ENCODE assay signal across 8 cellular contexts in genomic region chr12:57764662-57765002, GRCh38. TPM values are rescaled to one million over a fixed set of nuclear protein-coding genes. Genes with fewer than 3 reads are reported as not detected.
DNase-seq lines count a peak whose midpoint lies in the region; ATAC-seq and TF ChIP-seq lines count a peak whose summit lies in the region.

No MANE protein-coding gene starts in this region.

- H3K27me3 Mint-ChIP-seq in activated CD8-positive, alpha-beta memory T cell treated with anti-CD3 and anti-CD28 coated beads, Interleukin-2, amount 10 ng/mL, durations not matched to agents 7 days and 5 days, result peaks cover 15% of the 10 kb centered on the region

- TF ChIP-seq CTCF in RWPE1 (conservative IDR thresholded peaks at IDR 0.05; ENCODE audit: low read depth), result no peak
- no peak for TF ChIP-seq CTCF in foreskin keratinocyte (conservative IDR thresholded peaks at IDR 0.05)

- H3K27me3 ChIP-seq in foreskin keratinocyte, result no peaks in the 10 kb centered on the region

- CTCF ChIA-PET in activated CD8-positive, alpha-beta memory T cell treated with anti-CD3 and anti-CD28 coated beads, Interleukin-2, amount 10 ng/mL, durations not matched to agents 7 days and 5 days (lab: Charles Lee), result interaction anchor here (0.8 to 3.5 kb wide), 10 partner anchors 8 to 134 kb away, joined by 3 to 19 read pairs (median 5); partner anchors contain the start of genes MARCHF9 and TSFM
- CTCF ChIA-PET in RWPE1 (lab: Yijun Ruan, JAX), result interaction anchor here (0.9 to 1.0 kb wide), 2 partner anchors 9 to 36 kb away, joined by 3 read pairs; no protein-coding TSS in a partner anchor

- H3K27ac ChIP-seq in RWPE1 (peak overlapping the region; percentile 89), foreskin keratinocyte (no peak overlapping the region)

- peak overlapping the region; percentile 69 for H3K27ac Mint-ChIP-seq in activated CD8-positive, alpha-beta memory T cell treated with anti-CD3 and anti-CD28 coated beads, Interleukin-2, amount 10 ng/mL, durations not matched to agents 7 days and 5 days

- DNase-seq in activated CD8-positive, alpha-beta memory T cell treated with anti-CD3 and anti-CD28 coated beads, Interleukin-2, amount 10 ng/mL, durations not matched to agents 7 days and 5 days, result no peak
- DNase-seq in activated CD8-positive, alpha-beta memory T cell treated with anti-CD3 and anti-CD28 coated beads, Interleukin-2, amount 50 U/mL, for 4 hours, result no peak
- DNase-seq in RWPE1 (ENCODE audit: low spot score) (no peak), foreskin keratinocyte (no peak)
- peak; percentile 46 for DNase-seq in stimulated activated CD4-positive, alpha-beta T cell treated with anti-CD3 and anti-CD28 coated beads, Interleukin-4, amount 100 ng/mL, for 1 hour
- no peak for DNase-seq in central memory CD4-positive, alpha-beta T cell

- POLR2A ChIA-PET in RWPE1 (lab: Yijun Ruan, JAX; ENCODE audit: low non-redundant PET), result no interaction called here

- ATAC-seq in activated CD8-positive, alpha-beta memory T cell treated with anti-CD3 and anti-CD28 coated beads, Interleukin-2, amount 10 ng/mL, durations not matched to agents 7 days and 5 days, result peak; percentile 20
- peak; percentile 4 for ATAC-seq in foreskin keratinocyte
- ATAC-seq in HG03457 (IDR thresholded peaks at IDR 0.05; ENCODE audit: unreplicated experiment), result no peak
- no peak for ATAC-seq in HG03095 (IDR thresholded peaks at IDR 0.05; ENCODE audit: unreplicated experiment)

- H3K36me3 Mint-ChIP-seq in activated CD8-positive, alpha-beta memory T cell treated with anti-CD3 and anti-CD28 coated beads, Interleukin-2, amount 10 ng/mL, durations not matched to agents 7 days and 5 days, result peaks cover 11% of the 10 kb centered on the region

- H3K9me3 Mint-ChIP-seq in activated CD8-positive, alpha-beta memory T cell treated with anti-CD3 and anti-CD28 coated beads, Interleukin-2, amount 10 ng/mL, durations not matched to agents 7 days and 5 days (ENCODE audit: low read depth), result no peaks in the 10 kb centered on the region

- peak overlapping the region; percentile 80 for H3K4me3 Mint-ChIP-seq in activated CD8-positive, alpha-beta memory T cell treated with anti-CD3 and anti-CD28 coated beads, Interleukin-2, amount 10 ng/mL, durations not matched to agents 7 days and 5 days

- H3K4me1 ChIP-seq in foreskin keratinocyte, result peaks cover 6% of the 10 kb centered on the region

- peaks cover 23% of the 10 kb centered on the region for H3K4me1 Mint-ChIP-seq in activated CD8-positive, alpha-beta memory T cell treated with anti-CD3 and anti-CD28 coated beads, Interleukin-2, amount 10 ng/mL, durations not matched to agents 7 days and 5 days

RNA-seq across cellular contexts. Expression of gene CYP27B1, which starts 2.2 kb away (rescaled TPM):
- total RNA-seq in activated CD8-positive, alpha-beta memory T cell treated with anti-CD3 and anti-CD28 coated beads, Interleukin-2, amount 10 ng/mL, durations not matched to agents 7 days and 5 days, result 1 to 10 TPM; 4.5 to 5.4 TPM
- total RNA-seq in foreskin keratinocyte, result 41.8 and 52.1 TPM in 2 replicates
- 31.4 and 43.4 TPM in 2 replicates for polyA plus RNA-seq in foreskin keratinocyte

RNA-seq across cellular contexts. Expression of gene METTL1, which starts 7.3 kb away (rescaled TPM):
- 10 to 100 TPM; 22.1 to 32.1 TPM for total RNA-seq in activated CD8-positive, alpha-beta memory T cell treated with anti-CD3 and anti-CD28 coated beads, Interleukin-2, amount 10 ng/mL, durations not matched to agents 7 days and 5 days
- total RNA-seq in foreskin keratinocyte, result 19.1 and 23.3 TPM in 2 replicates
- 35.3 and 41.9 TPM in 2 replicates for polyA plus RNA-seq in foreskin keratinocyte

RNA-seq across cellular contexts. Expression of gene EEF1AKMT3, which starts 7.8 kb away (rescaled TPM):
- total RNA-seq in activated CD8-positive, alpha-beta memory T cell treated with anti-CD3 and anti-CD28 coated beads, Interleukin-2, amount 10 ng/mL, durations not matched to agents 7 days and 5 days, result 1 to 10 TPM; 3.9 to 4.1 TPM
- 4.0 and 4.5 TPM in 2 replicates for total RNA-seq in foreskin keratinocyte
- polyA plus RNA-seq in foreskin keratinocyte, result 2.9 and 3.2 TPM in 2 replicates

RNA-seq across cellular contexts. Expression of gene MARCHF9, which starts 9.7 kb away (rescaled TPM):
- 10 to 100 TPM; 21.0 to 24.9 TPM for total RNA-seq in activated CD8-positive, alpha-beta memory T cell treated with anti-CD3 and anti-CD28 coated beads, Interleukin-2, amount 10 ng/mL, durations not matched to agents 7 days and 5 days
- total RNA-seq in foreskin keratinocyte, result 14.4 and 14.7 TPM in 2 replicates
- polyA plus RNA-seq in foreskin keratinocyte, result 25.2 and 26.6 TPM in 2 replicates

RNA-seq across cellular contexts. Expression of gene CDK4, which starts 12.5 kb away (rescaled TPM):
- 100 to 1,000 TPM; 127 to 167 TPM for total RNA-seq in activated CD8-positive, alpha-beta memory T cell treated with anti-CD3 and anti-CD28 coated beads, Interleukin-2, amount 10 ng/mL, durations not matched to agents 7 days and 5 days
- total RNA-seq in foreskin keratinocyte, result 118 and 125 TPM in 2 replicates
- polyA plus RNA-seq in foreskin keratinocyte, result 212 and 259 TPM in 2 replicates

Comparison
In these comparisons a context has a peak if more than half of its experiments do, and no peak if none do; other contexts are left out.
1. ATAC-seq: peak in activated CD8-positive, alpha-beta memory T cell treated with anti-CD3 and anti-CD28 coated beads, Interleukin-2, amount 10 ng/mL, durations not matched to agents 7 days and 5 days (single experiment) and foreskin keratinocyte (single experiment); none in HG03457 (single experiment) and HG03095 (single experiment).